In the genomic region with DNA sequence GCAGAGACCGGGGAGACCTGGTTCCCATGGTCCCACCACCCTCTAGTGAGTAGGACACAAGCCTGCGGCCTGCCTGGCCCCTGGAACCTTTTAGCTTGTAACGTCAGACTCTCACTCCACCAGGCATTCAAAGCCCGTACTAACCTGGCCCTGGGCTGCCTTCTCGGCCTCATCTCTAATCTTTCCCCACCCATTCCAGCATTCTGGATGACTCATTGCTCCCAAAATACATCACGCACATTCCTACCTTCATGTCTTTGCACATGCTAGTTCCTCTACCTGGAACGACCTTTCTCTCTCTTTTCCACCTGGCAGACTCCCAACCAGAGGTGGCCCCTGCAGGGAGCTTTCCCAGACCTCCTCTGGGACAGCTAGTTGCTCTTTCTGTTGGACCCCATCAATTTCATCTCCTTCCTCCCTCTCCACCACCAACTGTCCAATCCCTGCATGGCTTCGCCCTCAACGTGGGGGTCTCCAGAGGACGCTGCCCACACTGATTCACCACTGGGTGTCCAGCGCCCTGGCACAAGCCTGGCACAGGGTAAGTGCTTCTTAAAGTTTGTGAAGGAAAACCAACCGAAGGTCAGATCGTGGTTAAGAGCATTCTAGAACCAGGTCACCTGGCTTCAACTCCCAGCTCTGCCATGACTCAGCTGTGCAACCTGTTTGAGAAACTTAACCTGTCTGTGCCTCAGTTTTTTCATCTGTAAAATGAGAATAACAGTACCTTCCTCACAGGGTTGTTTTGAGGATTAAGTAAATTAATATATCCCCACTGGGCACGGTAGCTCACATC, we compare ENCODE assay signal across 15 cellular contexts. TPM values are rescaled to one million over a fixed set of nuclear protein-coding genes. Genes with fewer than 3 reads are reported as not detected.
DNase-seq lines count a peak whose midpoint lies in the region; ATAC-seq and TF ChIP-seq lines count a peak whose summit lies in the region.
"Had no signal": no experiment of that assay in that cellular context is flagged by ENCODE, and none has a peak within 500 bp of the region (broad histone marks: within the 10 kb centered on the region; RNA-seq: fewer than 3 reads in every experiment).

No MANE protein-coding gene starts in this region.

- H3K36me3 ChIP-seq in PC-9 (ENCODE audit: low read depth): peaks cover 8% of the 10 kb centered on the region; the same call in 1 of the 2 replicates
- no peaks in the 10 kb centered on the region for H3K36me3 ChIP-seq in esophagus (ENCODE audit: control insufficient read depth in 2 of 2, insufficient read depth in 2 of 2, low read length in 1 of 2)
- H3K36me3 ChIP-seq in muscle layer of duodenum (ENCODE audit: control insufficient read depth in 1 of 2, insufficient read depth in 2 of 2, low read length in 2 of 2): no peaks in the 10 kb centered on the region
- no peaks in the 10 kb centered on the region for H3K36me3 ChIP-seq in transverse colon
- no peaks in the 10 kb centered on the region for H3K36me3 ChIP-seq in body of pancreas (replicated peaks in 1 of 2; ENCODE audit: insufficient read depth in 1 of 2, low read depth in 2 of 2)
- H3K36me3 ChIP-seq: BLaER1, SJCRH30 had no signal

- BruUV-seq in PC-9 (replicated peaks; lab: Mats Ljungman, UMichigan): TSS peak; percentile 55

- in situ Hi-C loops in transverse colon (cut with MboI; ENCODE audit: low pct_ligation_motif_present in 1 of 4, low pct_unique_long_range_greater_than_20kb in 1 of 4, low sequenced_read_pairs in 3 of 4): no loop called here

- peak overlapping the region; percentile 65 for H3K4me2 ChIP-seq in PC-9
- H3K4me2 ChIP-seq: BLaER1 had no signal

- no peaks in the 10 kb centered on the region for H4K20me1 ChIP-seq in PC-9 (ENCODE audit: insufficient read depth)
- H4K20me1 ChIP-seq: BLaER1 had no signal

- ATAC-seq in body of pancreas (no peak), GM21423 (IDR thresholded peaks at IDR 0.05; ENCODE audit: unreplicated experiment) (no peak)

- POLR2A ChIA-PET in PC-9 (lab: Charles Lee; ENCODE audit: unreplicated experiment): interaction anchor here (0.6 to 1.3 kb wide), 9 partner anchors 12 to 617 kb away, joined by 3 to 20 read pairs (median 5); no protein-coding TSS in a partner anchor

- TF ChIP-seq EP300 in transverse colon (IDR thresholded peaks at IDR 0.05; ENCODE audit: low read depth): no peak

- H2AFZ ChIP-seq in PC-9: peak overlapping the region; percentile 58; the same call in 1 of the 2 replicates

- peaks cover 32% of the 10 kb centered on the region for H3K4me1 ChIP-seq in PC-9 (replicated peaks; ENCODE audit: insufficient read depth)
- H3K4me1 ChIP-seq in esophagus (ENCODE audit: control insufficient read depth in 2 of 2, insufficient read depth in 2 of 2, low read length in 1 of 2): peaks cover 2 to 3% of the 10 kb centered on the region in 2 donors
- peaks cover 0 to 17% of the 10 kb centered on the region in 2 donors for H3K4me1 ChIP-seq in muscle layer of duodenum (ENCODE audit: control insufficient read depth in 1 of 2, insufficient read depth in 2 of 2, low read length in 2 of 2)
- peaks cover 0 to 8% (median 3%) of the 10 kb centered on the region in 4 donors for H3K4me1 ChIP-seq in transverse colon
- H3K4me1 ChIP-seq in body of pancreas: no peaks in the 10 kb centered on the region
- H3K4me1 ChIP-seq: SJCRH30 had no signal

- H3K27ac ChIP-seq in PC-9 (peak overlapping the region; percentile 78), esophagus (ENCODE audit: low read depth in 2 of 2, low read length in 1 of 2) (peak overlapping the region; percentile 58 to 78), muscle layer of duodenum (ENCODE audit: low read length) (peak overlapping the region; percentile 77), transverse colon (peak overlapping the region; percentile 75 to 87 (median 82)), body of pancreas (no peak overlapping the region)
- H3K27ac ChIP-seq: BLaER1, SJCRH30 had no signal

- TF ChIP-seq POLR2A in transverse colon (IDR thresholded peaks at IDR 0.05) (no peak), body of pancreas (IDR thresholded peaks at IDR 0.05) (no peak)

- H3K27me3 ChIP-seq in PC-9 (ENCODE audit: insufficient read depth, low read depth): no peaks in the 10 kb centered on the region
- H3K27me3 ChIP-seq in esophagus (ENCODE audit: control insufficient read depth in 1 of 2, insufficient read depth in 2 of 2, low read length in 2 of 2): no peaks in the 10 kb centered on the region
- no peaks in the 10 kb centered on the region for H3K27me3 ChIP-seq in muscle layer of duodenum (ENCODE audit: low read depth, low read length)
- no peaks in the 10 kb centered on the region for H3K27me3 ChIP-seq in transverse colon
- H3K27me3 ChIP-seq in body of pancreas: no peaks in the 10 kb centered on the region
- H3K27me3 ChIP-seq: BLaER1, SJCRH30 had no signal

- H3K79me2 ChIP-seq in PC-9 (ENCODE audit: low read depth): peaks cover 26% of the 10 kb centered on the region

- TF ChIP-seq CTCF in PC-9 (conservative IDR thresholded peaks at IDR 0.05): no peak
- TF ChIP-seq CTCF in transverse colon (IDR thresholded peaks at IDR 0.05): no peak
- no peak for TF ChIP-seq CTCF in body of pancreas (IDR thresholded peaks at IDR 0.05)

- intact Hi-C loops in PC-9 (cut with micrococcal nuclease; ENCODE audit: unreplicated experiment): loop anchor here (1.0 kb wide), 3 partner anchors 14 to 35 kb away; a partner anchor contains a TSS
- intact Hi-C loops in transverse colon (cut with DNase I; ENCODE audit: low total_unique reads): no loop called here
- intact Hi-C loops in body of pancreas (cut with DNase I): no loop called here

- DNase-seq in PC-9: peak; percentile 83 to 96
- no peak for DNase-seq in transverse colon
- no peak for DNase-seq in body of pancreas
- no peak for DNase-seq in activated CD4-positive, alpha-beta T cell treated with anti-CD3 and anti-CD28 coated beads for 4 hours
- DNase-seq in activated CD8-positive, alpha-beta memory T cell treated with anti-CD3 and anti-CD28 coated beads, Interleukin-2, amount 50 U/mL, for 4 hours: no peak
- DNase-seq: activated CD4-positive, alpha-beta T cell treated with anti-CD3 and anti-CD28 coated beads, Interleukin-2, amount 50 U/mL, for 4 hours; dermis blood vessel endothelial cell; DND-41; NCI-H2081 treated with DMSO at 0.1 percent for 48 hours; SJCRH30 had no signal

- no peaks in the 10 kb centered on the region for H3K9me2 ChIP-seq in PC-9 (ENCODE audit: insufficient read depth)

- H3K4me3 ChIP-seq in PC-9: peak overlapping the region; percentile 19; the same call in 1 of the 2 replicates
- peak overlapping the region in 1 of 2 donors; percentile 7 for H3K4me3 ChIP-seq in esophagus (ENCODE audit: low read depth in 1 of 2, low read length in 2 of 2)
- H3K4me3 ChIP-seq in muscle layer of duodenum (ENCODE audit: low read depth in 1 of 2, low read length in 2 of 2): no peak overlapping the region
- H3K4me3 ChIP-seq in transverse colon: no peak overlapping the region
- H3K4me3 ChIP-seq in body of pancreas: no peak overlapping the region
- H3K4me3 ChIP-seq: BLaER1, SJCRH30 had no signal

- H3F3A ChIP-seq in PC-9 (ENCODE audit: insufficient read depth, low read depth): peaks cover 21% of the 10 kb centered on the region; the same call in 1 of the 2 replicates

- WGBS in esophagus, 2 donors: 63 to 66% methylated on average over 14 of the region's 14 CpGs
- WGBS in transverse colon (ENCODE audit: low coverage in 1 of 2), 2 donors: 41 to 77% methylated on average over 3 to 14 of the region's 14 CpGs
- WGBS in body of pancreas, 2 donors: 71 to 79% methylated on average over 14 of the region's 14 CpGs

- H3K9me3 ChIP-seq in PC-9 (ENCODE audit: insufficient read depth, low read depth) (no peaks in the 10 kb centered on the region), esophagus (ENCODE audit: control insufficient read depth in 2 of 2, insufficient read depth in 1 of 2, low read depth in 1 of 2, low read length in 1 of 2) (no peaks in the 10 kb centered on the region), muscle layer of duodenum (ENCODE audit: control insufficient read depth in 1 of 2, low read length in 2 of 2) (no peaks in the 10 kb centered on the region), transverse colon (no peaks in the 10 kb centered on the region), body of pancreas (no peaks in the 10 kb centered on the region)
- H3K9me3 ChIP-seq: BLaER1, SJCRH30 had no signal

- CTCF ChIA-PET in PC-9 (lab: Charles Lee): interaction anchor here (0.6 to 1.4 kb wide), 4 partner anchors 17 to 40 kb away, joined by 3 to 4 read pairs (median 4); no protein-coding TSS in a partner anchor

RNA-seq across cellular contexts. Expression of a gene that starts 35.2 kb away (rescaled TPM):
- total RNA-seq in PC-9 (2021) (41.1 and 58.8 TPM in 2 replicates), transverse colon (100 to 1,000 TPM in 1 of 4 donors, 10 to 100 TPM in 2, 1 to 10 TPM in 1; 9.8 to 216 (median 18.3) TPM), body of pancreas (1 to 10 TPM; 1.6 to 2.1 TPM)
- polyA plus RNA-seq in esophagus: 1 to 10 TPM; 4.2 to 4.9 TPM
- total RNA-seq: lung microvascular endothelial cell had no signal

RNA-seq across cellular contexts. Expression of a gene that starts 58.8 kb away (rescaled TPM):
- total RNA-seq in PC-9 (2021) (113 and 136 TPM in 2 replicates), transverse colon (10 to 100 TPM; 11.2 to 38.0 (median 26.2) TPM), body of pancreas (10 to 100 TPM in 1 of 2 donors, 1 to 10 TPM in 1; 2.0 to 17.1 TPM)
- polyA plus RNA-seq in esophagus: 10 to 100 TPM; 27.6 to 33.7 TPM

Comparison
In these comparisons a context has a peak if more than half of its experiments do, and no peak if none do; other contexts are left out.
1. DNase-seq: peak in PC-9 (2 of 2); none in transverse colon (single experiment), body of pancreas (0 of 4), activated CD4-positive, alpha-beta T cell treated with anti-CD3 and anti-CD28 coated beads for 4 hours (0 of 2) and activated CD8-positive, alpha-beta memory T cell treated with anti-CD3 and anti-CD28 coated beads, Interleukin-2, amount 50 U/mL, for 4 hours (single experiment).
2. H3K27ac ChIP-seq: peak in PC-9 (single experiment), esophagus (2 of 2), muscle layer of duodenum (single experiment) and transverse colon (4 of 4); none in body of pancreas (0 of 4).